ENCODE assay signal across 34 cellular contexts in genomic region chr6:89404512-89404911, GRCh38. TPM values are rescaled to one million over a fixed set of nuclear protein-coding genes. Genes with fewer than 3 reads are reported as not detected.
"Had no signal": no experiment of that assay in that cellular context is flagged by ENCODE, and none has a peak within 500 bp of the region (broad histone marks: within the 10 kb centered on the region; RNA-seq: fewer than 3 reads in every experiment).

No MANE protein-coding gene starts in this region.

- H3K27me3 Mint-ChIP-seq: activated CD4-positive, alpha-beta T cell treated with anti-CD3 and anti-CD28 coated beads for 36 hours; activated naive CD4-positive, alpha-beta T cell treated with anti-CD3 and anti-CD28 coated beads, Interleukin-2, amount 50 U/mL, for 24 hours; activated T-cell treated with anti-CD3 and anti-CD28 coated beads, Interleukin-2, amount 50 U/mL, for 24 hours had no signal

- H3K9me3 Mint-ChIP-seq: activated CD4-positive, alpha-beta T cell treated with anti-CD3 and anti-CD28 coated beads, Interleukin-2, amount 10 ng/mL, durations not matched to agents 7 days and 5 days; activated naive CD4-positive, alpha-beta T cell treated with anti-CD3 and anti-CD28 coated beads, Interleukin-2, amount 50 U/mL, for 24 hours; activated naive CD8-positive, alpha-beta T cell treated with anti-CD3 and anti-CD28 coated beads, Interleukin-2, amount 10 ng/mL, durations not matched to agents 7 days and 5 days; activated T-cell treated with anti-CD3 and anti-CD28 coated beads, Interleukin-2, amount 50 U/mL, for 24 hours; activated T-helper 2 cell treated with anti-CD3 and anti-CD28 coated beads, Interferon-gamma antibody, Interleukin-2, Interleukin-4, amounts not matched to agents 10 μg/mL and 5 μg/mL and 100 μg/mL, durations not matched to agents 14 hours and 24 hours and 36 hours; T-helper 1 cell treated with Interleukin-12 subunit alpha and Interleukin-12 subunit beta and Interleukin-4 antibody, amounts not matched to agents 30 μg/mL and 1 μg/mL, for 36 hours; T-helper 2 cell treated with Interferon-gamma antibody and Interleukin-4, amounts not matched to agents 5 μg/mL and 100 μg/mL, for 36 hours; WTC11 had no signal

- H3K4me1 Mint-ChIP-seq: activated CD4-positive, alpha-beta T cell treated with anti-CD3 and anti-CD28 coated beads for 36 hours; activated naive CD4-positive, alpha-beta T cell treated with anti-CD3 and anti-CD28 coated beads, Interleukin-2, amount 50 U/mL, for 24 hours had no signal

- H3K9me3 ChIP-seq: body of pancreas, breast epithelium, Peyer's patch, SJSA1, SK-N-SH had no signal

- H3K36me3 ChIP-seq: breast epithelium, Peyer's patch, SJSA1 had no signal

- H3K27ac ChIP-seq: body of pancreas, breast epithelium, KMS-11, Peyer's patch, SJSA1 had no signal

- DNase-seq: activated CD4-positive, alpha-beta T cell treated with anti-CD3 and anti-CD28 coated beads for 36 hours; activated CD4-positive, alpha-beta T cell treated with anti-CD3 and anti-CD28 coated beads, Interleukin-2, amount 10 ng/mL, durations not matched to agents 7 days and 5 days; activated CD4-positive, alpha-beta T cell treated with anti-CD3 and anti-CD28 coated beads, Interleukin-2, amount 50 U/mL, for 48 hours; activated CD8-positive, alpha-beta T cell treated with anti-CD3 and anti-CD28 coated beads, Interleukin-2, amount 10 ng/mL, durations not matched to agents 7 days and 5 days; activated gamma-delta T cell; activated naive CD4-positive, alpha-beta T cell treated with Interleukin-2 at 50 U/mL for 16 hours; activated naive CD8-positive, alpha-beta T cell treated with anti-CD3 and anti-CD28 coated beads, Interleukin-2, amount 10 ng/mL, durations not matched to agents 7 days and 5 days; activated T-cell treated with anti-CD3 and anti-CD28 coated beads, Interleukin-2, amount 50 U/mL, for 24 hours; body of pancreas; NCI-H1092 treated with DMSO at 0.1 percent for 48 hours; NCI-H1417; NCI-H146; NCI-H187; NCI-H2029 treated with DMSO at 0.1 percent for 48 hours; NCI-H2107; NCI-H226; NCI-H446 treated with DMSO at 0.1 percent for 48 hours; NCI-H69; NK-92 treated with Interleukin-12 subunit alpha and Interleukin-12 subunit beta, amount 100 ng/mL, for 24 hours; PC-3; Peyer's patch; RPMI8226; SHP77 treated with DMSO at 0.1 percent for 48 hours; SK-N-SH had no signal

- H3K36me3 Mint-ChIP-seq: activated naive CD4-positive, alpha-beta T cell treated with anti-CD3 and anti-CD28 coated beads, Interleukin-2, amount 50 U/mL, for 24 hours; activated naive CD8-positive, alpha-beta T cell treated with anti-CD3 and anti-CD28 coated beads, Interleukin-2, amount 10 ng/mL, durations not matched to agents 7 days and 5 days; WTC11 had no signal

- H3K27me3 ChIP-seq: body of pancreas, breast epithelium, Peyer's patch had no signal

- FAIRE-seq: astrocyte, TTC549 had no signal

- H3K9ac ChIP-seq: KMS-11, SK-N-SH had no signal

- H3K4me1 ChIP-seq: body of pancreas, breast epithelium, Peyer's patch, SJSA1 had no signal

- H3K4me3 ChIP-seq: body of pancreas, breast epithelium, Peyer's patch, SJSA1 had no signal

- H3K27ac Mint-ChIP-seq: activated CD4-positive, alpha-beta T cell treated with anti-CD3 and anti-CD28 coated beads for 36 hours; activated CD4-positive, alpha-beta T cell treated with anti-CD3 and anti-CD28 coated beads, Interleukin-2, amount 10 ng/mL, durations not matched to agents 7 days and 5 days; activated CD8-positive, alpha-beta T cell treated with anti-CD3 and anti-CD28 coated beads, Interleukin-2, amount 10 ng/mL, durations not matched to agents 7 days and 5 days; activated naive CD4-positive, alpha-beta T cell treated with anti-CD3 and anti-CD28 coated beads, Interleukin-2, amount 50 U/mL, for 24 hours; activated naive CD8-positive, alpha-beta T cell treated with anti-CD3 and anti-CD28 coated beads, Interleukin-2, amount 10 ng/mL, durations not matched to agents 7 days and 5 days; activated T-cell treated with anti-CD3 and anti-CD28 coated beads, Interleukin-2, amount 50 U/mL, for 24 hours; activated T-helper 2 cell treated with anti-CD3 and anti-CD28 coated beads, Interferon-gamma antibody, Interleukin-2, Interleukin-4, amounts not matched to agents 10 μg/mL and 5 μg/mL and 100 μg/mL, durations not matched to agents 14 hours and 24 hours and 36 hours; T-helper 1 cell treated with Interleukin-12 subunit alpha and Interleukin-12 subunit beta and Interleukin-4 antibody, amounts not matched to agents 30 μg/mL and 1 μg/mL, for 36 hours; T-helper 2 cell treated with Interferon-gamma antibody and Interleukin-4, amounts not matched to agents 5 μg/mL and 100 μg/mL, for 36 hours; WTC11 had no signal

- H3K4me3 Mint-ChIP-seq: activated CD4-positive, alpha-beta T cell treated with anti-CD3 and anti-CD28 coated beads for 36 hours; activated CD4-positive, alpha-beta T cell treated with anti-CD3 and anti-CD28 coated beads, Interleukin-2, amount 10 ng/mL, durations not matched to agents 7 days and 5 days; activated CD8-positive, alpha-beta T cell treated with anti-CD3 and anti-CD28 coated beads, Interleukin-2, amount 10 ng/mL, durations not matched to agents 7 days and 5 days; activated naive CD4-positive, alpha-beta T cell treated with anti-CD3 and anti-CD28 coated beads, Interleukin-2, amount 50 U/mL, for 24 hours; activated naive CD8-positive, alpha-beta T cell treated with anti-CD3 and anti-CD28 coated beads, Interleukin-2, amount 10 ng/mL, durations not matched to agents 7 days and 5 days; activated T-cell treated with anti-CD3 and anti-CD28 coated beads, Interleukin-2, amount 50 U/mL, for 24 hours; T-helper 1 cell treated with Interleukin-12 subunit alpha and Interleukin-12 subunit beta and Interleukin-4 antibody, amounts not matched to agents 30 μg/mL and 1 μg/mL, for 36 hours; T-helper 2 cell treated with Interferon-gamma antibody and Interleukin-4, amounts not matched to agents 5 μg/mL and 100 μg/mL, for 36 hours; WTC11 had no signal

- H3K4me2 ChIP-seq: KMS-11, SK-N-SH had no signal

RNA-seq across cellular contexts. Expression of gene RRAGD, which starts 7.6 kb away (rescaled TPM):
- total RNA-seq: SJSA1 had no signal
